ENCODE assay signal across 12 cellular contexts in the genomic region with DNA sequence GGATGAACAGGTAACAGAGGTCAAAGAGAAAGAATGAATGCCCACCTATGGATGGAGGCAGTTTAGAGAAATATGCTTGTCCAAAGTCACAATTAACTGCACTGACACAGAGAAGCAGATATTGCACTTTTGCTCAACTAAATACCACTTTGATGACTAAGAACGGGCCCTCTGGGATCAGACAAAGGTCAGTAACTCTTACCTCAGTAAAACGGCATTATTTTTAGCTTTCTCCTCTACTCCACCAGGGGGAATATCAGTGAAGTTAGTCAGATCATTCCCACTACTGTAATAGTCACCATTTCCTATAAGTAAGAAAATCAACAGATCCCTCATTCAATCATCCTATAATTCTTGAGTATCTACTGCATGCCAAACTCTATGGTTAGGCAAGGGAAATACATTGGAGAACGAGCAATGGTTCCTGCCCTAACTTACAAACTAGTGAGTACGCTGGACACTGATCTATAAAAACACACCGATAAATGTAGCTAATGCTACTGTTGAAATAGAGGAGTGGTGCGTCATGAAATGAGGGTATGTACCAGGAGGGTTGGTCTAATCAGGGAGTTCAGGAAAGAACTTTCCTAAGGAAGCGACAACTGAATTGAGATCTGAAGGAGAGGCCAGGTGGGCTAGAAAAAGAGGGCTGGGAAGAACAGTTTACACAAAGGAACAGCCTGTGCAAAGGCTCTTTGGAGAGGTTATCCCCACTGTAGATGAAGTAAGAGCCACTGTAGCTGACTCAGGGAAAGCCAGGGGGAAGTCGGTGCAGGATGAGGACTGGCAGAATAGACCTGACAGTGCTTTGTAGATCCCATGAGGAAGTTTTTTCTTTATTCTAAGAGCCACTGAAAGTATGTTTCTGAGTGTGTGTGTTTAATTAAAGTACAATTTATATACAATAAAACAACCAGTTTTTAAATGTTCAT. TPM values are rescaled to one million over a fixed set of nuclear protein-coding genes. Genes with fewer than 3 reads are reported as not detected.
DNase-seq lines count a peak whose midpoint lies in the region; ATAC-seq and TF ChIP-seq lines count a peak whose summit lies in the region.
"Had no signal": no experiment of that assay in that cellular context is flagged by ENCODE, and none has a peak within 500 bp of the region (broad histone marks: within the 10 kb centered on the region; RNA-seq: fewer than 3 reads in every experiment).

No MANE protein-coding gene starts in this region.

- peaks cover 0 to 13% of the 10 kb centered on the region in 2 donors for H3K36me3 ChIP-seq in aorta (ENCODE audit: control insufficient read depth in 1 of 2, insufficient read depth in 2 of 2, low read length in 1 of 2)
- H3K36me3 ChIP-seq in MM.1S (replicated peaks; ENCODE audit: insufficient read depth, low read length): no peaks in the 10 kb centered on the region; the same call in 1 of the 2 replicates

- H3K9ac ChIP-seq in MM.1S (ENCODE audit: low read length): no peak overlapping the region

- H3K4me3 ChIP-seq in aorta (ENCODE audit: low read length in 2 of 2) (no peak overlapping the region), MM.1S (ENCODE audit: low read length) (no peak overlapping the region)

- H3K9me3 Mint-ChIP-seq in stimulated activated naive CD8-positive, alpha-beta T cell treated with anti-CD3 and anti-CD28 coated beads, Interleukin-15, amount 100 ng/mL, for 72 hours: peaks cover 0 to 3% of the 10 kb centered on the region in 2 donors
- H3K9me3 Mint-ChIP-seq: central memory CD8-positive, alpha-beta T cell had no signal

- 64 to 74% methylated on average over 8 of the region's 8 CpGs for WGBS in aorta, 2 donors

- no peaks in the 10 kb centered on the region for H4K20me1 ChIP-seq in MM.1S (ENCODE audit: insufficient read depth, low read length)

- H3F3A ChIP-seq in MM.1S (ENCODE audit: insufficient read depth, low read length): no peaks in the 10 kb centered on the region

- intact Hi-C loops in aorta (cut with DNase I): no loop called here

- no peak overlapping the region for H3K27ac ChIP-seq in aorta (ENCODE audit: low read depth in 1 of 2, low read length in 2 of 2)
- no peak overlapping the region for H3K27ac ChIP-seq in MM.1S (ENCODE audit: low read length)

- H3K9me3 ChIP-seq in aorta (ENCODE audit: control insufficient read depth, low read length) (no peaks in the 10 kb centered on the region), MM.1S (replicated peaks; ENCODE audit: insufficient read depth, low read length) (no peaks in the 10 kb centered on the region)

- peaks cover 16% of the 10 kb centered on the region for H3K4me1 Mint-ChIP-seq in stimulated activated naive CD8-positive, alpha-beta T cell treated with anti-CD3 and anti-CD28 coated beads, Interleukin-15, amount 100 ng/mL, for 72 hours
- H3K4me1 Mint-ChIP-seq: central memory CD8-positive, alpha-beta T cell had no signal

- H3K9me2 ChIP-seq in MM.1S (replicated peaks; ENCODE audit: insufficient read depth, low read length): no peaks in the 10 kb centered on the region

- H3K27me3 ChIP-seq in aorta (ENCODE audit: control insufficient read depth in 1 of 2, insufficient read depth in 2 of 2, low read length in 1 of 2) (no peaks in the 10 kb centered on the region), MM.1S (replicated peaks; ENCODE audit: insufficient read depth, low read length) (no peaks in the 10 kb centered on the region)

- peak; percentile 81 for ATAC-seq in stimulated activated naive CD8-positive, alpha-beta T cell treated with anti-CD3 and anti-CD28 coated beads, Interleukin-15, Interleukin-2, amounts not matched to agents 100 U/mL and 50 U/mL, for 24 hours
- ATAC-seq in stimulated activated naive CD8-positive, alpha-beta T cell treated with anti-CD3 and anti-CD28 coated beads, Interleukin-15, amount 100 ng/mL, for 72 hours: no peak
- ATAC-seq in aorta (ENCODE audit: low FRiP score) (peak; percentile 59), HG03045 (IDR thresholded peaks at IDR 0.05; ENCODE audit: unreplicated experiment) (no peak)

- TF ChIP-seq CTCF in MM.1S (IDR thresholded peaks at IDR 0.05; ENCODE audit: low read length): no peak

- H3K4me1 ChIP-seq in aorta (ENCODE audit: control insufficient read depth in 1 of 2, insufficient read depth in 2 of 2, low read length in 2 of 2) (no peaks in the 10 kb centered on the region), MM.1S (ENCODE audit: low read length) (no peaks in the 10 kb centered on the region)

- H2AFZ ChIP-seq in MM.1S (ENCODE audit: low read length): no peak overlapping the region

- H3K79me2 ChIP-seq in MM.1S (ENCODE audit: low read length): no peaks in the 10 kb centered on the region

- H3K4me2 ChIP-seq in MM.1S (ENCODE audit: low read depth, low read length): no peak overlapping the region

- no peak overlapping the region for H3K4me3 Mint-ChIP-seq in stimulated activated naive CD8-positive, alpha-beta T cell treated with anti-CD3 and anti-CD28 coated beads, Interleukin-15, amount 100 ng/mL, for 72 hours
- H3K4me3 Mint-ChIP-seq: central memory CD8-positive, alpha-beta T cell had no signal

- H3K27me3 Mint-ChIP-seq in stimulated activated naive CD8-positive, alpha-beta T cell treated with anti-CD3 and anti-CD28 coated beads, Interleukin-15, amount 100 ng/mL, for 72 hours: no peaks in the 10 kb centered on the region
- H3K27me3 Mint-ChIP-seq: central memory CD8-positive, alpha-beta T cell had no signal

- no peak for DNase-seq in stimulated activated naive CD8-positive, alpha-beta T cell treated with anti-CD3 and anti-CD28 coated beads, Interleukin-15, Interleukin-2, amounts not matched to agents 100 U/mL and 50 U/mL, for 24 hours
- DNase-seq in stimulated activated naive CD8-positive, alpha-beta T cell treated with anti-CD3 and anti-CD28 coated beads, Interleukin-15, amount 100 ng/mL, for 72 hours: no peak
- peak; percentile 85 for DNase-seq in astrocyte of the hippocampus (ENCODE audit: low read depth, low spot score)
- DNase-seq in kidney glomerular epithelial cell (lab: John Stamatoyannopoulos, UW): peak; percentile 90
- no peak for DNase-seq in aorta
- DNase-seq in NCI-H526 (lab: John Stamatoyannopoulos, UW): no peak
- no peak for DNase-seq in MM.1S
- DNase-seq: COR-L47 had no signal

- peak overlapping the region in 1 of 2 donors; percentile 21 for H3K27ac Mint-ChIP-seq in stimulated activated naive CD8-positive, alpha-beta T cell treated with anti-CD3 and anti-CD28 coated beads, Interleukin-15, amount 100 ng/mL, for 72 hours

RNA-seq across cellular contexts. Expression of gene ECI2, which starts 9.2 kb away (rescaled TPM):
- 10 to 100 TPM; 35.4 to 41.8 TPM for total RNA-seq in aorta
- polyA plus RNA-seq in aorta: 10 to 100 TPM; 34.3 to 47.9 TPM

RNA-seq across cellular contexts. Expression of gene FAM217A, which starts 47.3 kb away (rescaled TPM):
- total RNA-seq in aorta: not detected
- polyA plus RNA-seq in aorta: not detected
- total RNA-seq: subcutaneous adipose tissue had no signal
- polyA plus RNA-seq: neural cell had no signal

Comparison
In these comparisons a context has a peak if more than half of its experiments do, and no peak if none do; other contexts are left out.
1. ATAC-seq: peak in stimulated activated naive CD8-positive, alpha-beta T cell treated with anti-CD3 and anti-CD28 coated beads, Interleukin-15, Interleukin-2, amounts not matched to agents 100 U/mL and 50 U/mL, for 24 hours (single experiment) and aorta (single experiment); none in stimulated activated naive CD8-positive, alpha-beta T cell treated with anti-CD3 and anti-CD28 coated beads, Interleukin-15, amount 100 ng/mL, for 72 hours (single experiment) and HG03045 (single experiment).
2. DNase-seq: peak in astrocyte of the hippocampus (single experiment) and kidney glomerular epithelial cell (single experiment); none in stimulated activated naive CD8-positive, alpha-beta T cell treated with anti-CD3 and anti-CD28 coated beads, Interleukin-15, Interleukin-2, amounts not matched to agents 100 U/mL and 50 U/mL, for 24 hours (single experiment), stimulated activated naive CD8-positive, alpha-beta T cell treated with anti-CD3 and anti-CD28 coated beads, Interleukin-15, amount 100 ng/mL, for 72 hours (0 of 2), aorta (0 of 2), NCI-H526 (0 of 2) and MM.1S (single experiment).